1 cellular context compared by ENCODE assay signal in genomic region chr13:60328073-60328472, GRCh38.
TF ChIP-seq lines count a peak whose summit lies in the region.

No MANE protein-coding gene starts in this region.

TF ChIP-seq in SK-N-SH, 30 proteins besides CTCF, POLR2A, EP300 and RAD21 (continued from another document):
- no peak for TF ChIP-seq SIN3A (IDR thresholded peaks at IDR 0.05; ENCODE audit: borderline replicate concordance, low read depth, low read length)
- no peak for TF ChIP-seq USF2 (IDR thresholded peaks at IDR 0.05; ENCODE audit: borderline replicate concordance, low read depth, low read length)
